8 cellular contexts compared by ENCODE assay signal in genomic region chr3:48039487-48040190, GRCh38. TPM values are rescaled to one million over a fixed set of nuclear protein-coding genes. Genes with fewer than 3 reads are reported as not detected.
DNase-seq lines count a peak whose midpoint lies in the region; ATAC-seq and TF ChIP-seq lines count a peak whose summit lies in the region.

No MANE protein-coding gene starts in this region.

- H3K27ac ChIP-seq in adrenal gland (peak overlapping the region; percentile 9 to 81 (median 71)), iPS-20b (ENCODE audit: low read length) (no peak overlapping the region), stomach smooth muscle (ENCODE audit: low read length) (peak overlapping the region; percentile 20)

- peak; percentile 91 for DNase-seq in HFFc6
- no peak for DNase-seq in adrenal gland
- DNase-seq in nucleus accumbens (lab: John Stamatoyannopoulos, UW): no peak
- DNase-seq in NCI-H526 treated with DMSO at 0.1 percent for 48 hours (lab: John Stamatoyannopoulos, UW): no peak
- no peak for DNase-seq in ecto neural progenitor cell (ENCODE audit: low spot score)

- H3K9me3 Mint-ChIP-seq in HFFc6: no peaks in the 10 kb centered on the region

- H3K4me1 ChIP-seq in adrenal gland (replicated peaks in 1 of 2): peaks cover 21 to 40% of the 10 kb centered on the region in 2 donors
- H3K4me1 ChIP-seq in iPS-20b (ENCODE audit: insufficient read depth, low read length): peaks cover 15% of the 10 kb centered on the region
- H3K4me1 ChIP-seq in stomach smooth muscle (ENCODE audit: control insufficient read depth, insufficient read depth, low read length): peaks cover 14% of the 10 kb centered on the region

- H3K4me1 Mint-ChIP-seq in HFFc6 (ENCODE audit: low read depth): peaks cover 61% of the 10 kb centered on the region

- H3K4me3 ChIP-seq in adrenal gland (no peak overlapping the region), iPS-20b (ENCODE audit: low read length) (no peak overlapping the region), stomach smooth muscle (ENCODE audit: low read length in 2 of 2) (no peak overlapping the region)

- H3K27me3 Mint-ChIP-seq in HFFc6 (ENCODE audit: insufficient read depth): peaks cover 6% of the 10 kb centered on the region

- H3K27ac Mint-ChIP-seq in HFFc6: peak overlapping the region; percentile 98

- H3K9me3 ChIP-seq in adrenal gland (replicated peaks in 1 of 3): no peaks in the 10 kb centered on the region
- H3K9me3 ChIP-seq in iPS-20b (ENCODE audit: insufficient read depth, low read depth, low read length): no peaks in the 10 kb centered on the region
- H3K9me3 ChIP-seq in stomach smooth muscle (ENCODE audit: control insufficient read depth in 2 of 2, low read length in 2 of 2): no peaks in the 10 kb centered on the region

- intact Hi-C loops in adrenal gland (cut with DNase I): no loop called here

- H3K9ac ChIP-seq in iPS-20b (ENCODE audit: low read depth, low read length) (peak overlapping the region; percentile 41; the same call in 1 of the 2 replicates), stomach smooth muscle (ENCODE audit: low read length in 2 of 2) (peak overlapping the region in 1 of 2 donors; percentile 26)

- TF ChIP-seq CTCF in HFFc6 (IDR thresholded peaks at IDR 0.05): no peak
- TF ChIP-seq CTCF in adrenal gland (IDR thresholded peaks at IDR 0.05): no peak

- H3K27me3 ChIP-seq in adrenal gland (no peaks in the 10 kb centered on the region), iPS-20b (ENCODE audit: insufficient read depth, low read length) (no peaks in the 10 kb centered on the region), stomach smooth muscle (ENCODE audit: control insufficient read depth in 1 of 2, insufficient read depth in 2 of 2, low read length in 2 of 2) (no peaks in the 10 kb centered on the region)

- peaks cover 5% of the 10 kb centered on the region; the same call in 1 of the 2 replicates for H3K36me3 Mint-ChIP-seq in HFFc6 (ENCODE audit: low read depth)

- 0 to 7% (median 2%) methylated on average over 1 of the region's 1 CpG for WGBS in adrenal gland, 4 donors

- TF ChIP-seq POLR2A in adrenal gland (IDR thresholded peaks at IDR 0.05): peak in 1 of 2 donors; percentile 34

- no peak for ATAC-seq in HG03097 (IDR thresholded peaks at IDR 0.05; ENCODE audit: low FRiP score, unreplicated experiment)

- H3K4me3 Mint-ChIP-seq in HFFc6: peak overlapping the region; percentile 71

- no peaks in the 10 kb centered on the region for H3K36me3 ChIP-seq in adrenal gland (replicated peaks in 1 of 2)
- no peaks in the 10 kb centered on the region for H3K36me3 ChIP-seq in iPS-20b (ENCODE audit: insufficient read depth, low read depth, low read length)
- H3K36me3 ChIP-seq in stomach smooth muscle (ENCODE audit: control insufficient read depth in 2 of 2, insufficient read depth in 2 of 2, low read length in 2 of 2): no peaks in the 10 kb centered on the region

RNA-seq across cellular contexts. Expression of gene MAP4, which starts 23.4 kb away (rescaled TPM):
- total RNA-seq in HFFc6 (2021; fragmentation: NEBNext Ultra II Directional; extraction: Animal tissue kit (Norgen Biotek cat#: 25700)): 100 to 1,000 TPM; 294 to 328 (median 312) TPM
- total RNA-seq in adrenal gland: 100 to 1,000 TPM in 4 of 8 donors, 10 to 100 TPM in 4; 54.3 to 152 (median 101) TPM
- polyA plus RNA-seq in adrenal gland: 10 to 100 TPM; 49.2 to 65.1 (median 52.6) TPM
